In genomic region chr4:44257461-44257860, GRCh38 we compare ENCODE assay signal across 15 cellular contexts.
"Had no signal": no experiment of that assay in that cellular context is flagged by ENCODE, and none has a peak within 500 bp of the region (broad histone marks: within the 10 kb centered on the region; RNA-seq: fewer than 3 reads in every experiment).

No MANE protein-coding gene starts in this region.

- H3K4me1 ChIP-seq: lower lobe of right lung had no signal

- H3K4me1 Mint-ChIP-seq: activated naive CD8-positive, alpha-beta T cell treated with anti-CD3 and anti-CD28 coated beads for 36 hours had no signal

- H3K27ac Mint-ChIP-seq: activated CD4-positive, alpha-beta memory T cell treated with anti-CD3 and anti-CD28 coated beads for 36 hours; activated naive CD8-positive, alpha-beta T cell treated with anti-CD3 and anti-CD28 coated beads for 36 hours; activated T-cell treated with anti-CD3 and anti-CD28 coated beads, Interleukin-2, amount 50 U/mL, for 72 hours; naive thymus-derived CD4-positive, alpha-beta T cell; stimulated activated naive CD8-positive, alpha-beta T cell treated with anti-CD3 and anti-CD28 coated beads, Interleukin-15, Interleukin-2, amounts not matched to agents 100 ng/mL and 50 ng/mL, for 24 hours had no signal

- H3K9me3 ChIP-seq: lower lobe of right lung, neutrophil, thoracic aorta had no signal

- H3K36me3 Mint-ChIP-seq: activated CD4-positive, alpha-beta memory T cell treated with anti-CD3 and anti-CD28 coated beads for 36 hours; activated naive CD8-positive, alpha-beta T cell treated with anti-CD3 and anti-CD28 coated beads for 36 hours; naive thymus-derived CD4-positive, alpha-beta T cell had no signal

- H3K4me3 ChIP-seq: cardiac muscle cell, hepatocyte, lower lobe of right lung, thoracic aorta had no signal

- H3K79me2 ChIP-seq: hepatocyte had no signal

- H3K4me2 ChIP-seq: hepatocyte had no signal

- H3K27me3 ChIP-seq: cardiac muscle cell, hepatocyte, neutrophil had no signal

- H2AFZ ChIP-seq: hepatocyte had no signal

- DNase-seq: activated CD4-positive, alpha-beta memory T cell treated with anti-CD3 and anti-CD28 coated beads for 36 hours; activated gamma-delta T cell treated with Interleukin-2 at 50 U/mL for 16 hours; activated naive CD8-positive, alpha-beta T cell treated with anti-CD3 and anti-CD28 coated beads for 36 hours; activated T-cell treated with anti-CD3 and anti-CD28 coated beads, Interleukin-2, amount 50 U/mL, for 72 hours; aorta; foreskin melanocyte; lower lobe of right lung; naive thymus-derived CD4-positive, alpha-beta T cell; stimulated activated CD4-positive, alpha-beta T cell treated with anti-CD3 and anti-CD28 coated beads, Interleukin-15, amount 100 ng/mL, for 24 hours; stimulated activated CD4-positive, alpha-beta T cell treated with anti-CD3 and anti-CD28 coated beads, Interleukin-4, amount 100 ng/mL, for 24 hours had no signal

- H3K36me3 ChIP-seq: cardiac muscle cell, lower lobe of right lung, neutrophil, thoracic aorta had no signal

- H3K4me3 Mint-ChIP-seq: activated CD4-positive, alpha-beta memory T cell treated with anti-CD3 and anti-CD28 coated beads for 36 hours; activated naive CD8-positive, alpha-beta T cell treated with anti-CD3 and anti-CD28 coated beads for 36 hours; activated T-cell treated with anti-CD3 and anti-CD28 coated beads, Interleukin-2, amount 50 U/mL, for 72 hours; naive thymus-derived CD4-positive, alpha-beta T cell; stimulated activated naive CD8-positive, alpha-beta T cell treated with anti-CD3 and anti-CD28 coated beads, Interleukin-15, Interleukin-2, amounts not matched to agents 100 ng/mL and 50 ng/mL, for 24 hours had no signal

- H3K27me3 Mint-ChIP-seq: activated CD4-positive, alpha-beta memory T cell treated with anti-CD3 and anti-CD28 coated beads for 36 hours; activated naive CD8-positive, alpha-beta T cell treated with anti-CD3 and anti-CD28 coated beads for 36 hours; naive thymus-derived CD4-positive, alpha-beta T cell; stimulated activated naive CD8-positive, alpha-beta T cell treated with anti-CD3 and anti-CD28 coated beads, Interleukin-15, Interleukin-2, amounts not matched to agents 100 ng/mL and 50 ng/mL, for 24 hours had no signal

- ATAC-seq: activated T-cell treated with anti-CD3 and anti-CD28 coated beads, Interleukin-2, amount 50 U/mL, for 72 hours; lower lobe of right lung; naive thymus-derived CD4-positive, alpha-beta T cell had no signal

- H3K27ac ChIP-seq: cardiac muscle cell, hepatocyte, lower lobe of right lung, neutrophil, thoracic aorta had no signal
